7 cellular contexts compared by ENCODE assay signal in the genomic region with DNA sequence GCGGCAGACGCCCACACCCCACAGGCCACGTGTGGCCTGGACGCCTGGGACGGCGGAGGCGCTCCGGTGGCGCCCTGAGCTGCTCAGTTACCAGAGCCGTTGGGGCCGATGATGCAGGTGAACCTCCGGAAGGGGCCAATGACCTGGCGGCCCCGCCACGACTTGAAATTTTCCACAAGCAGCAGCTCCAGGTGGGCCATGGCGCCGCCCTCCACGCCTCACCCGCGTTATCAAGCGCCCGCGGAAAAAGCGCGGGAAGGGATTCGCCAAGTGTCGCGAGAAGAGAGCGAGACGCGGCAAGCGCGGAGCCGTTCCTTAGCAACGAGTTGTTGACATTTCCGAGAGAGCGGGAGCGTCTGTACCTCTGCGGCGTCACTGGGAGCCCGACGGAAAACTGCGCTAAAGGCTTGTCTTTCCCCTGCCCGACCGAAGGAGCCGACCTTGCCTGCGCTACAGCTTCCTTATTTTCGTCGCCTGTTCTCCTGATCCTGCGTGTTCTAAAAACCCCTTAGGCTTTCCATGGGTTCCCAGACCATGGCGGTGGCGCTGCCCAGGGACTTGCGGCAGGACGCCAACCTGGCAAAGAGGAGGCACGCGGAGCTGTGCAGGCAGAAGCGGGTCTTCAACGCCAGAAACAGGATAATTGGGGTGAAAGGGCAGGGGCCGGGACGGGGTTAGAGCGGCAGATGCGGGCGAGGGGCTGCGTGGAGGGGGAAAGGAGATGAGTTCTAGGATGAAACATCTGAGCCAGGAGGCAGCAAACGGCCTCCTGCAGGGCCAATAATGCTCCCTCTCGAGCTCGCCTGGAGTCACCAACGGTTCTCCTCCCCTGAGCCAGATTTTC. TPM values are rescaled to one million over a fixed set of nuclear protein-coding genes. Genes with fewer than 3 reads are reported as not detected.
DNase-seq lines count a peak whose midpoint lies in the region; ATAC-seq and TF ChIP-seq lines count a peak whose summit lies in the region.

A gene with protein sequence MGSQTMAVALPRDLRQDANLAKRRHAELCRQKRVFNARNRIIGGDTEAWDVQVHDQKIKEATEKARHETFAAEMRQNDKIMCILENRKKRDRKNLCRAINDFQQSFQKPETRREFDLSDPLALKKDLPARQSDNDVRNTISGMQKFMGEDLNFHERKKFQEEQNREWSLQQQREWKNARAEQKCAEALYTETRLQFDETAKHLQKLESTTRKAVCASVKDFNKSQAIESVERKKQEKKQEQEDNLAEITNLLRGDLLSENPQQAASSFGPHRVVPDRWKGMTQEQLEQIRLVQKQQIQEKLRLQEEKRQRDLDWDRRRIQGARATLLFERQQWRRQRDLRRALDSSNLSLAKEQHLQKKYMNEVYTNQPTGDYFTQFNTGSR (plus strand): TSS at position 326 of the 844 bp plus-strand sequence. CDS start 194 bp downstream, at position 520.
A gene with protein sequence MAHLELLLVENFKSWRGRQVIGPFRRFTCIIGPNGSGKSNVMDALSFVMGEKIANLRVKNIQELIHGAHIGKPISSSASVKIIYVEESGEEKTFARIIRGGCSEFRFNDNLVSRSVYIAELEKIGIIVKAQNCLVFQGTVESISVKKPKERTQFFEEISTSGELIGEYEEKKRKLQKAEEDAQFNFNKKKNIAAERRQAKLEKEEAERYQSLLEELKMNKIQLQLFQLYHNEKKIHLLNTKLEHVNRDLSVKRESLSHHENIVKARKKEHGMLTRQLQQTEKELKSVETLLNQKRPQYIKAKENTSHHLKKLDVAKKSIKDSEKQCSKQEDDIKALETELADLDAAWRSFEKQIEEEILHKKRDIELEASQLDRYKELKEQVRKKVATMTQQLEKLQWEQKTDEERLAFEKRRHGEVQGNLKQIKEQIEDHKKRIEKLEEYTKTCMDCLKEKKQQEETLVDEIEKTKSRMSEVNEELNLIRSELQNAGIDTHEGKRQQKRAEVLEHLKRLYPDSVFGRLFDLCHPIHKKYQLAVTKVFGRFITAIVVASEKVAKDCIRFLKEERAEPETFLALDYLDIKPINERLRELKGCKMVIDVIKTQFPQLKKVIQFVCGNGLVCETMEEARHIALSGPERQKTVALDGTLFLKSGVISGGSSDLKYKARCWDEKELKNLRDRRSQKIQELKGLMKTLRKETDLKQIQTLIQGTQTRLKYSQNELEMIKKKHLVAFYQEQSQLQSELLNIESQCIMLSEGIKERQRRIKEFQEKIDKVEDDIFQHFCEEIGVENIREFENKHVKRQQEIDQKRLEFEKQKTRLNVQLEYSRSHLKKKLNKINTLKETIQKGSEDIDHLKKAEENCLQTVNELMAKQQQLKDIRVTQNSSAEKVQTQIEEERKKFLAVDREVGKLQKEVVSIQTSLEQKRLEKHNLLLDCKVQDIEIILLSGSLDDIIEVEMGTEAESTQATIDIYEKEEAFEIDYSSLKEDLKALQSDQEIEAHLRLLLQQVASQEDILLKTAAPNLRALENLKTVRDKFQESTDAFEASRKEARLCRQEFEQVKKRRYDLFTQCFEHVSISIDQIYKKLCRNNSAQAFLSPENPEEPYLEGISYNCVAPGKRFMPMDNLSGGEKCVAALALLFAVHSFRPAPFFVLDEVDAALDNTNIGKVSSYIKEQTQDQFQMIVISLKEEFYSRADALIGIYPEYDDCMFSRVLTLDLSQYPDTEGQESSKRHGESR (minus strand): TSS at position 232 of the 844 bp plus-strand sequence. CDS start 32 bp downstream, at position 200.

- intact Hi-C loops in activated CD4-positive, alpha-beta memory T cell treated with anti-CD3 and anti-CD28 coated beads for 36 hours (cut with micrococcal nuclease) = no loop called here
- intact Hi-C loops in lower lobe of right lung (cut with DNase I) = no loop called here

- peak within 1 kb of the TSS; percentile 76 for H3K27ac ChIP-seq in lower lobe of right lung

- peak within 1 kb of the TSS; percentile 16 for H3K27ac Mint-ChIP-seq in activated CD4-positive, alpha-beta memory T cell treated with anti-CD3 and anti-CD28 coated beads for 36 hours

- POLR2A ChIA-PET in activated CD4-positive, alpha-beta memory T cell treated with anti-CD3 and anti-CD28 coated beads for 36 hours (lab: Charles Lee) = interaction anchor here (0.9 to 1.0 kb wide), 2 partner anchors 102 to 165 kb away, joined by 3 to 4 read pairs; no protein-coding TSS in a partner anchor

- peaks cover 3% of the 10 kb centered on the region for H3K27me3 Mint-ChIP-seq in activated CD4-positive, alpha-beta memory T cell treated with anti-CD3 and anti-CD28 coated beads for 36 hours

- peak within 1 kb of the TSS; percentile 76 for H3K4me3 Mint-ChIP-seq in activated CD4-positive, alpha-beta memory T cell treated with anti-CD3 and anti-CD28 coated beads for 36 hours

- no peaks in the 10 kb centered on the region for H3K27me3 ChIP-seq in lower lobe of right lung (ENCODE audit: low read depth)

- peak within 1 kb of the TSS; percentile 61 for H3K4me3 ChIP-seq in lower lobe of right lung

- H3K36me3 ChIP-seq in lower lobe of right lung = no peaks in the 10 kb centered on the region

- peaks cover 2% of the 10 kb centered on the region for H3K36me3 Mint-ChIP-seq in activated CD4-positive, alpha-beta memory T cell treated with anti-CD3 and anti-CD28 coated beads for 36 hours

- CTCF ChIA-PET in activated CD4-positive, alpha-beta memory T cell treated with anti-CD3 and anti-CD28 coated beads for 36 hours (lab: Charles Lee) = interaction anchor here (0.7 kb wide), 1 partner anchor 23 kb away, joined by 3 read pairs; no protein-coding TSS in a partner anchor

- H3K9me3 Mint-ChIP-seq in activated CD4-positive, alpha-beta memory T cell treated with anti-CD3 and anti-CD28 coated beads for 36 hours = peaks cover 1% of the 10 kb centered on the region

- H3K4me1 ChIP-seq in lower lobe of right lung = peaks cover 13% of the 10 kb centered on the region

- DNase-seq in GM19240 (ENCODE audit: insufficient read length, low spot score) (peak; percentile 59), NCI-H2196 treated with DMSO at 0.1 percent for 48 hours (lab: John Stamatoyannopoulos, UW; ENCODE audit: unreplicated experiment) (peak; percentile 94), ecto neural progenitor cell (ENCODE audit: low spot score) (peak; percentile 84), lower lobe of right lung (peak; percentile 85)
- DNase-seq in activated CD4-positive, alpha-beta memory T cell treated with anti-CD3 and anti-CD28 coated beads for 36 hours = peak; percentile 92
- DNase-seq in stimulated activated CD4-positive, alpha-beta T cell treated with anti-CD3 and anti-CD28 coated beads, Interleukin-4, amount 100 ng/mL, for 1 hour = peak; percentile 79

- H3K9me3 ChIP-seq in lower lobe of right lung = no peaks in the 10 kb centered on the region

- no peak for TF ChIP-seq CTCF in lower lobe of right lung (IDR thresholded peaks at IDR 0.05)

- ATAC-seq in lower lobe of right lung (peak; percentile 93), GM18861 (IDR thresholded peaks at IDR 0.05; ENCODE audit: unreplicated experiment) (no peak)

- H3K4me1 Mint-ChIP-seq in activated CD4-positive, alpha-beta memory T cell treated with anti-CD3 and anti-CD28 coated beads for 36 hours (ENCODE audit: low read depth) = peaks cover 10% of the 10 kb centered on the region

RNA-seq across cellular contexts. Expression of the first gene that starts in this region (rescaled TPM):
- total RNA-seq in activated CD4-positive, alpha-beta memory T cell treated with anti-CD3 and anti-CD28 coated beads for 36 hours = 1 to 10 TPM; 7.7 to 9.4 TPM
- total RNA-seq in lower lobe of right lung = 2.6 TPM

RNA-seq across cellular contexts. Expression of the second gene that starts in this region (rescaled TPM):
- total RNA-seq in activated CD4-positive, alpha-beta memory T cell treated with anti-CD3 and anti-CD28 coated beads for 36 hours = 1 to 10 TPM; 1.1 TPM
- not detected for total RNA-seq in lower lobe of right lung
